In genomic region chr15:88705769-88706165, GRCh38 we compare ENCODE assay signal across 8 cellular contexts.
DNase-seq lines count a peak whose midpoint lies in the region; FAIRE-seq and TF ChIP-seq lines count a peak whose summit lies in the region.

No MANE protein-coding gene starts in this region.

- H3K4ac ChIP-seq in trophoblast cell (ENCODE audit: low read depth, low read length) = no peak overlapping the region

- H4K91ac ChIP-seq in trophoblast cell (ENCODE audit: low read depth, low read length) = no peak overlapping the region

- no peak overlapping the region for H4K12ac ChIP-seq in trophoblast cell (ENCODE audit: low read depth, low read length)

- no peak overlapping the region for H3K23ac ChIP-seq in trophoblast cell (ENCODE audit: low read length)

- POLR2A ChIA-PET in BJ (lab: Charles Lee) = no interaction called here

- H4K8ac ChIP-seq in trophoblast cell (ENCODE audit: low read depth, low read length) = no peak overlapping the region

- no peak overlapping the region for H2BK12ac ChIP-seq in trophoblast cell (ENCODE audit: low read length)

- TF ChIP-seq CTCF in BJ (IDR thresholded peaks at IDR 0.05; ENCODE audit: insufficient read depth, low read depth, low read length) = no peak
- TF ChIP-seq CTCF in Peyer's patch (IDR thresholded peaks at IDR 0.05) = no peak
- no peak for TF ChIP-seq CTCF in foreskin fibroblast (IDR thresholded peaks at IDR 0.05; ENCODE audit: low read depth, low read length)

- no CpG with 5 or more reads among the region's 11 CpGs for WGBS in trophoblast cell (ENCODE audit: extremely low coverage, insufficient coverage, insufficient read length)

- H3K36me3 ChIP-seq in BJ (ENCODE audit: control insufficient read depth, insufficient read depth, low read length) (no peaks in the 10 kb centered on the region), Peyer's patch (no peaks in the 10 kb centered on the region), trophoblast cell (ENCODE audit: control insufficient read depth in 1 of 2, insufficient read depth in 2 of 2, low read length in 2 of 2) (no peaks in the 10 kb centered on the region)

- no peaks in the 10 kb centered on the region for H3K9me3 ChIP-seq in Peyer's patch
- no peaks in the 10 kb centered on the region for H3K9me3 ChIP-seq in trophoblast cell (ENCODE audit: insufficient read depth, low read depth, low read length)

- CTCF ChIA-PET in BJ (lab: Yijun Ruan, JAX) = interaction anchor here (0.6 kb wide), 1 partner anchor 15 kb away, joined by 3 read pairs; no protein-coding TSS in a partner anchor

- H2BK120ac ChIP-seq in trophoblast cell (ENCODE audit: insufficient read depth, low read length, poor library complexity) = no peak overlapping the region

- no peak overlapping the region for H2AK5ac ChIP-seq in trophoblast cell (ENCODE audit: low read length)

- no peaks in the 10 kb centered on the region for H3K79me2 ChIP-seq in trophoblast cell (ENCODE audit: control insufficient read depth, insufficient read depth, low read length, poor library complexity)

- no peak overlapping the region for H3K14ac ChIP-seq in trophoblast cell (ENCODE audit: low read length)

- no peak for TF ChIP-seq POLR2A in Peyer's patch (IDR thresholded peaks at IDR 0.05)

- no peaks in the 10 kb centered on the region for H3K79me1 ChIP-seq in trophoblast cell (ENCODE audit: low read length)

- no peak overlapping the region for H3K9ac ChIP-seq in trophoblast cell (ENCODE audit: low read length)

- H3K27ac ChIP-seq in Peyer's patch = peak overlapping the region in 1 of 4 donors; percentile 19
- H3K27ac ChIP-seq in trophoblast cell (ENCODE audit: low read depth, low read length) = no peak overlapping the region

- FAIRE-seq in RCC 7860 (lab: Jason Lieb, UNC) = no peak

- H3K4me3 ChIP-seq in BJ (ENCODE audit: low read depth, low read length) (peak overlapping the region; percentile 38), Peyer's patch (peak overlapping the region in 3 of 4 donors; percentile 39 to 54 (median 51)), foreskin fibroblast (ENCODE audit: low read depth in 1 of 2, low read length in 2 of 2) (peak overlapping the region; percentile 48 to 54), trophoblast cell (ENCODE audit: low read depth, low read length) (no peak overlapping the region)

- H2AFZ ChIP-seq in trophoblast cell (ENCODE audit: insufficient read depth, low read length, poor library complexity) = no peak overlapping the region

- H3K27me3 ChIP-seq in BJ (ENCODE audit: control insufficient read depth, insufficient read depth, low read length) = peaks cover 6% of the 10 kb centered on the region
- H3K27me3 ChIP-seq in Peyer's patch = peaks cover 0 to 6% of the 10 kb centered on the region in 2 donors
- H3K27me3 ChIP-seq in trophoblast cell (ENCODE audit: insufficient read depth, low read length) = peaks cover 28% of the 10 kb centered on the region

- H3K4me2 ChIP-seq in trophoblast cell (ENCODE audit: low read length) = peak overlapping the region; percentile 47

- H3K4me1 ChIP-seq in Peyer's patch = peaks cover 0 to 10% (median 2%) of the 10 kb centered on the region in 4 donors
- peaks cover 2 to 4% of the 10 kb centered on the region in 2 experiments for H3K4me1 ChIP-seq in trophoblast cell (ENCODE audit: control insufficient read depth in 1 of 2, insufficient read depth in 2 of 2, low read length in 2 of 2)

- H3K18ac ChIP-seq in trophoblast cell (ENCODE audit: low read length) = no peak overlapping the region

- H2BK5ac ChIP-seq in trophoblast cell (ENCODE audit: low read depth, low read length, poor library complexity) = no peak overlapping the region

- DNase-seq in BJ (ENCODE audit: low read depth) (no peak), Peyer's patch (peak in 1 of 3 donors; percentile 36), foreskin fibroblast (no peak), trophoblast cell (no peak), GM19240 (ENCODE audit: insufficient read length, low spot score) (no peak), RCC 7860 (ENCODE audit: low spot score) (no peak), NCI-H69 (lab: John Stamatoyannopoulos, UW) (no peak)
- no peak for DNase-seq in effector CD4-positive, alpha-beta T cell
